Comparison of ENCODE assay signal across 9 cellular contexts in genomic region chr1:183235503-183235902, GRCh38. TPM values are rescaled to one million over a fixed set of nuclear protein-coding genes. Genes with fewer than 3 reads are reported as not detected.
A peak's percentile ranks its signal among the peaks of the same experiment; 100 is the strongest.
DNase-seq lines count a peak whose midpoint lies in the region; ATAC-seq, FAIRE-seq and TF ChIP-seq lines count a peak whose summit lies in the region.
"Had no signal": no experiment of that assay in that cellular context is flagged by ENCODE, and none has a peak within 500 bp of the region (broad histone marks: within the 10 kb centered on the region; RNA-seq: fewer than 3 reads in every experiment).

No MANE protein-coding gene starts in this region.

- FAIRE-seq in frontal cortex (lab: Jason Lieb, UNC): no peak

- TF ChIP-seq RAD21 in SK-N-SH (IDR thresholded peaks at IDR 0.05; ENCODE audit: low read length): no peak

- H3F3A ChIP-seq in SK-N-SH (replicated peaks; ENCODE audit: insufficient read depth): peaks cover 30% of the 10 kb centered on the region

- intact Hi-C loops in upper lobe of right lung (cut with DNase I): no loop called here

- H3K4me1 ChIP-seq in SK-N-SH (ENCODE audit: control insufficient read depth in 1 of 2, insufficient read depth in 2 of 2, low read depth in 1 of 2, low read length in 1 of 2) (peaks cover 6 to 23% of the 10 kb centered on the region in 2 experiments; a peak in 2 of 4 replicates), mesodermal cell (ENCODE audit: control insufficient read depth, insufficient read depth, low read length, poor library complexity, severe bottlenecking) (peaks cover 19% of the 10 kb centered on the region), upper lobe of right lung (peaks cover 22% of the 10 kb centered on the region), Karpas-422 (ENCODE audit: low read length) (no peaks in the 10 kb centered on the region)

- H3K4me2 ChIP-seq in SK-N-SH: peak overlapping the region; percentile 81
- H3K4me2 ChIP-seq in Karpas-422 (ENCODE audit: low read depth, low read length, poor library complexity, severe bottlenecking): no peak overlapping the region

- peak overlapping the region; percentile 74; the same call in 1 of the 2 replicates for H3K9ac ChIP-seq in SK-N-SH
- H3K9ac ChIP-seq in Karpas-422 (ENCODE audit: low read length): no peak overlapping the region

- no peaks in the 10 kb centered on the region for H3K27me3 ChIP-seq in SK-N-SH (ENCODE audit: insufficient read depth)
- H3K27me3 ChIP-seq in upper lobe of right lung: no peaks in the 10 kb centered on the region
- no peaks in the 10 kb centered on the region for H3K27me3 ChIP-seq in Karpas-422 (ENCODE audit: low read length)

- H2AFZ ChIP-seq in SK-N-SH (ENCODE audit: low read depth) (peak overlapping the region; percentile 80), Karpas-422 (ENCODE audit: low read length) (no peak overlapping the region)

- DNase-seq in SK-N-SH: no peak
- peak; percentile 35 to 70 for DNase-seq in cardiac fibroblast (ENCODE audit: low read depth in 2 of 2)
- no peak for DNase-seq in upper lobe of right lung
- DNase-seq in Karpas-422: no peak
- DNase-seq in frontal cortex (ENCODE audit: low spot score in 2 of 2): no peak
- no peak for DNase-seq in NCI-H2029 (lab: John Stamatoyannopoulos, UW)

- ATAC-seq in SK-N-SH treated with all-trans-retinoic acid at 6 μM for 48 hours: no peak
- no peak for ATAC-seq in upper lobe of right lung

- H3K36me3 ChIP-seq in SK-N-SH (replicated peaks in 1 of 2; ENCODE audit: control insufficient read depth in 1 of 2, insufficient read depth in 2 of 2, low read length in 1 of 2) (no peaks in the 10 kb centered on the region), mesodermal cell (ENCODE audit: control insufficient read depth, insufficient read depth, low read length) (no peaks in the 10 kb centered on the region), upper lobe of right lung (no peaks in the 10 kb centered on the region), Karpas-422 (ENCODE audit: insufficient read depth, low read length) (no peaks in the 10 kb centered on the region)

- TF ChIP-seq CTCF in SK-N-SH (IDR thresholded peaks at IDR 0.05): no peak
- no peak for TF ChIP-seq CTCF in cardiac fibroblast (IDR thresholded peaks at IDR 0.05; ENCODE audit: low read depth, low read length)
- TF ChIP-seq CTCF in upper lobe of right lung (IDR thresholded peaks at IDR 0.05): no peak

- H3K79me2 ChIP-seq in SK-N-SH (ENCODE audit: insufficient read depth) (no peaks in the 10 kb centered on the region), Karpas-422 (ENCODE audit: low read length) (no peaks in the 10 kb centered on the region)

- no peaks in the 10 kb centered on the region for H3K9me2 ChIP-seq in SK-N-SH
- H3K9me2 ChIP-seq in Karpas-422 (replicated peaks; ENCODE audit: insufficient read depth, low read length): no peaks in the 10 kb centered on the region

- TF ChIP-seq EP300 in SK-N-SH (IDR thresholded peaks at IDR 0.05; ENCODE audit: borderline replicate concordance in 1 of 2, low read depth in 1 of 2, low read length in 1 of 2): no peak

- H3K9me3 ChIP-seq in SK-N-SH (no peaks in the 10 kb centered on the region), mesodermal cell (ENCODE audit: control insufficient read depth, low read length) (no peaks in the 10 kb centered on the region), upper lobe of right lung (no peaks in the 10 kb centered on the region), Karpas-422 (ENCODE audit: low read length) (no peaks in the 10 kb centered on the region)

- H3K27ac ChIP-seq in SK-N-SH (ENCODE audit: low read depth in 2 of 2, low read length in 1 of 2): peak overlapping the region; percentile 86 to 98; a peak in 3 of 4 replicates
- H3K27ac ChIP-seq in mesodermal cell (ENCODE audit: low read depth, low read length, severe bottlenecking): peak overlapping the region; percentile 96
- peak overlapping the region; percentile 74 for H3K27ac ChIP-seq in upper lobe of right lung
- H3K27ac ChIP-seq in Karpas-422 (ENCODE audit: low read length): no peak overlapping the region
- H3K27ac ChIP-seq: 22Rv1 had no signal

- CTCF ChIA-PET in SK-N-SH (lab: Yijun Ruan, JAX): interaction anchor here (0.7 to 2.7 kb wide), 11 partner anchors 11 to 286 kb away, joined by 3 to 11 read pairs (median 6); no protein-coding TSS in a partner anchor

- H3K4me3 ChIP-seq in SK-N-SH (ENCODE audit: low read depth in 2 of 2, low read length in 1 of 2): no peak overlapping the region; a peak in 1 of 4 replicates
- peak overlapping the region in 1 of 2 donors; percentile 43 for H3K4me3 ChIP-seq in cardiac fibroblast (replicated peaks in 1 of 2; ENCODE audit: low read depth in 2 of 2, low read length in 2 of 2)
- H3K4me3 ChIP-seq in mesodermal cell (ENCODE audit: extremely low read depth, insufficient read depth, low read length, poor library complexity, severe bottlenecking): peak overlapping the region; percentile 9
- no peak overlapping the region for H3K4me3 ChIP-seq in upper lobe of right lung
- H3K4me3 ChIP-seq in Karpas-422 (ENCODE audit: low read length): no peak overlapping the region

- H4K20me1 ChIP-seq in SK-N-SH (ENCODE audit: insufficient read depth) (no peaks in the 10 kb centered on the region), Karpas-422 (ENCODE audit: insufficient read depth, low read depth, low read length) (no peaks in the 10 kb centered on the region)

- POLR2A ChIA-PET in SK-N-SH (lab: Yijun Ruan, JAX): no interaction called here

- 97% methylated on average over 14 of the region's 14 CpGs for WGBS in SK-N-SH (ENCODE audit: low lambda C conversion rate)
- 78 to 85% methylated on average over 11 to 12 of the region's 14 CpGs for WGBS in mesodermal cell (ENCODE audit: insufficient coverage in 2 of 2), 2 experiments

TF ChIP-seq in SK-N-SH, 30 proteins besides CTCF, POLR2A, EP300 and RAD21 (continues in another document):
- TF ChIP-seq, protein P1, sequence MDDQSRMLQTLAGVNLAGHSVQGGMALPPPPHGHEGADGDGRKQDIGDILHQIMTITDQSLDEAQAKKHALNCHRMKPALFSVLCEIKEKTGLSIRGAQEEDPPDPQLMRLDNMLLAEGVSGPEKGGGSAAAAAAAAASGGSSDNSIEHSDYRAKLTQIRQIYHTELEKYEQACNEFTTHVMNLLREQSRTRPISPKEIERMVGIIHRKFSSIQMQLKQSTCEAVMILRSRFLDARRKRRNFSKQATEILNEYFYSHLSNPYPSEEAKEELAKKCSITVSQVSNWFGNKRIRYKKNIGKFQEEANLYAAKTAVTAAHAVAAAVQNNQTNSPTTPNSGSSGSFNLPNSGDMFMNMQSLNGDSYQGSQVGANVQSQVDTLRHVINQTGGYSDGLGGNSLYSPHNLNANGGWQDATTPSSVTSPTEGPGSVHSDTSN (IDR thresholded peaks at IDR 0.05): no peak
- TF ChIP-seq GABPA (IDR thresholded peaks at IDR 0.05; ENCODE audit: low read depth) (no peak), FOSL2 (IDR thresholded peaks at IDR 0.05; ENCODE audit: borderline replicate concordance, low read depth) (no peak), TCF12 (IDR thresholded peaks at IDR 0.05) (no peak)
- TF ChIP-seq, protein P2, sequence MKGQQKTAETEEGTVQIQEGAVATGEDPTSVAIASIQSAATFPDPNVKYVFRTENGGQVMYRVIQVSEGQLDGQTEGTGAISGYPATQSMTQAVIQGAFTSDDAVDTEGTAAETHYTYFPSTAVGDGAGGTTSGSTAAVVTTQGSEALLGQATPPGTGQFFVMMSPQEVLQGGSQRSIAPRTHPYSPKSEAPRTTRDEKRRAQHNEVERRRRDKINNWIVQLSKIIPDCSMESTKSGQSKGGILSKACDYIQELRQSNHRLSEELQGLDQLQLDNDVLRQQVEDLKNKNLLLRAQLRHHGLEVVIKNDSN (IDR thresholded peaks at IDR 0.05; ENCODE audit: borderline replicate concordance, low read depth): no peak

TF ChIP-seq in SK-N-SH treated with all-trans-retinoic acid at 6 μM for 48 hours, 23 proteins besides CTCF, POLR2A, EP300 and RAD21 (continues in another document):
- TF ChIP-seq GLIS3 (CRISPR knock-in tag; IDR thresholded peaks at IDR 0.05) (no peak), ESRRG (CRISPR knock-in tag; IDR thresholded peaks at IDR 0.05) (no peak), OSR1 (CRISPR knock-in tag; IDR thresholded peaks at IDR 0.05) (no peak), ARNTL (CRISPR knock-in tag; IDR thresholded peaks at IDR 0.05; ENCODE audit: borderline replicate concordance, low read depth) (no peak), ZFP3 (CRISPR knock-in tag; IDR thresholded peaks at IDR 0.05) (no peak), SNAI2 (CRISPR knock-in tag; IDR thresholded peaks at IDR 0.05) (no peak), PATZ1 (CRISPR knock-in tag; IDR thresholded peaks at IDR 0.05; ENCODE audit: borderline replicate concordance) (no peak)
- TF ChIP-seq, protein P3, sequence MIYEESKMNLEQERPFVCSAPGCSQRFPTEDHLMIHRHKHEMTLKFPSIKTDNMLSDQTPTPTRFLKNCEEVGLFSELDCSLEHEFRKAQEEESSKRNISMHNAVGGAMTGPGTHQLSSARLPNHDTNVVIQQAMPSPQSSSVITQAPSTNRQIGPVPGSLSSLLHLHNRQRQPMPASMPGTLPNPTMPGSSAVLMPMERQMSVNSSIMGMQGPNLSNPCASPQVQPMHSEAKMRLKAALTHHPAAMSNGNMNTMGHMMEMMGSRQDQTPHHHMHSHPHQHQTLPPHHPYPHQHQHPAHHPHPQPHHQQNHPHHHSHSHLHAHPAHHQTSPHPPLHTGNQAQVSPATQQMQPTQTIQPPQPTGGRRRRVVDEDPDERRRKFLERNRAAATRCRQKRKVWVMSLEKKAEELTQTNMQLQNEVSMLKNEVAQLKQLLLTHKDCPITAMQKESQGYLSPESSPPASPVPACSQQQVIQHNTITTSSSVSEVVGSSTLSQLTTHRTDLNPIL (CRISPR knock-in tag; IDR thresholded peaks at IDR 0.05; ENCODE audit: low read depth): no peak

RNA-seq across cellular contexts. Expression of gene LAMC2, which starts 49.4 kb away (rescaled TPM):
- polyA plus RNA-seq in SK-N-SH (2012; rRNA removed): 0.15 and 0.16 TPM in 2 replicates
- polyA plus RNA-seq in SK-N-SH (2012; cell fraction: cytosol; rRNA removed): 0.04 and 0.07 TPM in 2 replicates
- 0.23 and 0.48 TPM in 2 replicates for polyA plus RNA-seq in SK-N-SH (2012; cell fraction: nucleus; rRNA removed)
- polyA plus RNA-seq in mesodermal cell (2013, experiment 1 of 2): 0.81 TPM
- 0.91 TPM for polyA plus RNA-seq in mesodermal cell (2013, experiment 2 of 2)
- 42.2 TPM for total RNA-seq in upper lobe of right lung
- not detected in 2 replicates for total RNA-seq in Karpas-422 (2014; rRNA removed; shearing (Covaris generic); ENCODE audit: low replicate concordance)
- total RNA-seq in frontal cortex: 2.0 TPM

Comparison
In these comparisons a context has a peak if more than half of its experiments do, and no peak if none do; other contexts are left out.
1. DNase-seq: peak in cardiac fibroblast (2 of 2); none in SK-N-SH (single experiment), upper lobe of right lung (single experiment), Karpas-422 (single experiment), frontal cortex (0 of 2) and NCI-H2029 (single experiment).
2. RNA of gene LAMC2, which starts 49.4 kb away (total RNA-seq): 42.2 TPM in upper lobe of right lung (single experiment); 2.0 TPM in frontal cortex (single experiment) and not detected in Karpas-422; every median in the first group is over 10 times any median in the second.